ENCODE assay signal across 8 cellular contexts in genomic region chr1:169586395-169587255, GRCh38. TPM values are rescaled to one million over a fixed set of nuclear protein-coding genes. Genes with fewer than 3 reads are reported as not detected.
A peak's percentile ranks its signal among the peaks of the same experiment; 100 is the strongest.
DNase-seq lines count a peak whose midpoint lies in the region; ATAC-seq, FAIRE-seq and TF ChIP-seq lines count a peak whose summit lies in the region.

F5 (minus strand) TSS chr1:169586481; CDS start chr1:169586386, 95 bp downstream.

- DNase-seq in A673 (ENCODE audit: low spot score) (peak; percentile 73), NCI-H345 treated with DMSO at 0.1 percent for 48 hours (lab: John Stamatoyannopoulos, UW; ENCODE audit: unreplicated experiment) (peak; percentile 23), coronary artery (ENCODE audit: low spot score) (no peak), HepG2 (ENCODE audit: low spot score) (peak; percentile 92)
- DNase-seq in activated CD4-positive, alpha-beta T cell treated with anti-CD3 and anti-CD28 coated beads, Interleukin-2, amount 10 ng/mL, durations not matched to agents 7 days and 5 days: peak; percentile 86
- DNase-seq in stimulated activated CD4-positive, alpha-beta T cell treated with anti-CD3 and anti-CD28 coated beads, Interleukin-2, amount 100 ng/mL, for 4 hours (ENCODE audit: low read depth): peak; percentile 79

- peak in 1 of 2 experiments; percentile 57; a peak in 2 of 4 replicates for TF ChIP-seq EP300 in HepG2 (IDR thresholded peaks at IDR 0.05; ENCODE audit: low read depth in 2 of 2, low read length in 2 of 2)
- 0 out of 2 replicates have a peak, but pooled peaks have one; percentile 45 for TF ChIP-seq EP300 in HepG2 (CRISPR knock-in tag; IDR thresholded peaks at IDR 0.05; ENCODE audit: borderline replicate concordance)

- ATAC-seq in GM18517 (IDR thresholded peaks at IDR 0.05; ENCODE audit: unreplicated experiment): peak; percentile 88
- ATAC-seq in HG03060 (IDR thresholded peaks at IDR 0.05; ENCODE audit: low read depth, unreplicated experiment): peak; percentile 78
- ATAC-seq in HepG2: peak; percentile 96

- H3K27ac Mint-ChIP-seq in activated CD4-positive, alpha-beta T cell treated with anti-CD3 and anti-CD28 coated beads, Interleukin-2, amount 10 ng/mL, durations not matched to agents 7 days and 5 days: peak within 1 kb of the TSS; percentile 92

- H3K79me2 ChIP-seq in HepG2 (ENCODE audit: insufficient read depth, low read length): peaks cover 47% of the 10 kb centered on the region

- H3K4me1 ChIP-seq in A673 (ENCODE audit: insufficient read depth, low read length, poor library complexity, severe bottlenecking): no peaks in the 10 kb centered on the region
- peaks cover 57% of the 10 kb centered on the region for H3K4me1 ChIP-seq in HepG2 (ENCODE audit: insufficient read depth, low read length)

- H3K9me3 ChIP-seq in A673 (ENCODE audit: low read depth, low read length, poor library complexity, severe bottlenecking) (no peaks in the 10 kb centered on the region), HepG2 (ENCODE audit: low read length) (no peaks in the 10 kb centered on the region)

- TF ChIP-seq CTCF in A673 (conservative IDR thresholded peaks at IDR 0.05; ENCODE audit: low read depth, low read length): peak; percentile 62
- TF ChIP-seq CTCF in coronary artery (IDR thresholded peaks at IDR 0.05): no peak
- peak; percentile 90 for TF ChIP-seq CTCF in HepG2 (CRISPR knock-in tag; IDR thresholded peaks at IDR 0.05)

- H3K9me3 Mint-ChIP-seq in activated CD4-positive, alpha-beta T cell treated with anti-CD3 and anti-CD28 coated beads, Interleukin-2, amount 10 ng/mL, durations not matched to agents 7 days and 5 days: no peaks in the 10 kb centered on the region

- CTCF ChIA-PET in A673 (lab: Charles Lee) (interaction anchor here (0.6 to 1.0 kb wide), 4 partner anchors 9 to 223 kb away, joined by 3 to 4 read pairs (median 3); no protein-coding TSS in a partner anchor), HepG2 (lab: Yijun Ruan, JAX; ENCODE audit: low intra/inter-chr PET ratio, low total read pairs) (interaction anchor here (1.7 kb wide), 1 partner anchor 125 kb away, joined by 6 read pairs; the partner anchor contains the start of gene SELL)
- CTCF ChIA-PET in activated CD4-positive, alpha-beta T cell treated with anti-CD3 and anti-CD28 coated beads, Interleukin-2, amount 10 ng/mL, durations not matched to agents 7 days and 5 days (lab: Charles Lee): interaction anchor here (0.6 to 2.3 kb wide), 20 partner anchors 10 to 1238 kb away, joined by 3 to 24 read pairs (median 4); partner anchors contain the start of gene SCYL3

- H2AFZ ChIP-seq in HepG2 (ENCODE audit: low read length): peak within 1 kb of the TSS; percentile 55

- H3K36me3 Mint-ChIP-seq in activated CD4-positive, alpha-beta T cell treated with anti-CD3 and anti-CD28 coated beads, Interleukin-2, amount 10 ng/mL, durations not matched to agents 7 days and 5 days (ENCODE audit: low read depth): no peaks in the 10 kb centered on the region

- H3K4me1 Mint-ChIP-seq in activated CD4-positive, alpha-beta T cell treated with anti-CD3 and anti-CD28 coated beads, Interleukin-2, amount 10 ng/mL, durations not matched to agents 7 days and 5 days: peaks cover 70% of the 10 kb centered on the region

- intact Hi-C loops in A673 (cut with micrococcal nuclease; ENCODE audit: unreplicated experiment): no loop called here
- intact Hi-C loops in HepG2 (cut with micrococcal nuclease; ENCODE audit: unreplicated experiment): loop anchor here (1.0 to 5.0 kb wide), 4 partner anchors 14 to 306 kb away; partner anchors contain the start of gene SCYL3

- no peaks in the 10 kb centered on the region for H3K27me3 Mint-ChIP-seq in activated CD4-positive, alpha-beta T cell treated with anti-CD3 and anti-CD28 coated beads, Interleukin-2, amount 10 ng/mL, durations not matched to agents 7 days and 5 days

- H3K4me3 Mint-ChIP-seq in activated CD4-positive, alpha-beta T cell treated with anti-CD3 and anti-CD28 coated beads, Interleukin-2, amount 10 ng/mL, durations not matched to agents 7 days and 5 days: peak within 1 kb of the TSS; percentile 89

- peak within 1 kb of the TSS; percentile 98 for H3K4me2 ChIP-seq in HepG2 (ENCODE audit: low read depth, low read length)

- no peaks in the 10 kb centered on the region for H4K20me1 ChIP-seq in HepG2 (ENCODE audit: insufficient read depth, low read length)

- peak within 1 kb of the TSS; percentile 98 for H3K9ac ChIP-seq in HepG2 (ENCODE audit: insufficient read depth, low read depth, low read length)

- WGBS in HepG2 (ENCODE audit: low lambda C conversion rate): 0% methylated on average over 3 of the region's 15 CpGs

- FAIRE-seq in HepG2 (lab: Jason Lieb, UNC): peak; percentile 90

- POLR2A ChIA-PET in A673 (lab: Charles Lee; ENCODE audit: low non-redundant PET) (no interaction called here), HepG2 (lab: Yijun Ruan, JAX) (interaction anchor here (0.8 to 2.2 kb wide), 20 partner anchors 9 to 1361 kb away, joined by 3 to 60 read pairs (median 4); partner anchors contain the start of genes METTL18, SCYL3, SFT2D2 and SLC19A2)
- POLR2A ChIA-PET in activated CD4-positive, alpha-beta T cell treated with anti-CD3 and anti-CD28 coated beads, Interleukin-2, amount 10 ng/mL, durations not matched to agents 7 days and 5 days (lab: Charles Lee): interaction anchor here (0.5 to 1.5 kb wide), 4 partner anchors 33 to 117 kb away, joined by 3 to 10 read pairs (median 4); no protein-coding TSS in a partner anchor

- H3K36me3 ChIP-seq in A673 (ENCODE audit: insufficient read depth, low read length, poor library complexity, severe bottlenecking) (no peaks in the 10 kb centered on the region), HepG2 (replicated peaks in 1 of 2; ENCODE audit: control insufficient read depth in 1 of 2, insufficient read depth in 2 of 2, low read length in 2 of 2) (no peaks in the 10 kb centered on the region; a peak in 2 of 5 replicates)

- H3K4me3 ChIP-seq in A673 (ENCODE audit: low read depth, low read length, poor library complexity, severe bottlenecking) (no peak within 1 kb of the TSS), coronary artery (peak within 1 kb of the TSS; percentile 60), HepG2 (replicated peaks in 1 of 3; ENCODE audit: insufficient read depth in 1 of 3, low read depth in 2 of 3, low read length in 3 of 3) (peak within 1 kb of the TSS; percentile 84 to 98 (median 98))

- in situ Hi-C loops in HepG2 (cut with HindIII; ENCODE audit: extremely low pct_ligation_motif_present, low pct_unique_long_range_greater_than_20kb): no loop called here

- TF ChIP-seq RAD21 in HepG2 (CRISPR knock-in tag; IDR thresholded peaks at IDR 0.05): peak; percentile 81

- no TSS peak for BruUV-seq in A673 (replicated peaks; lab: Mats Ljungman, UMichigan)
- TSS peak; percentile 88 for BruUV-seq in HepG2 (replicated peaks; lab: Mats Ljungman, UMichigan)

- TF ChIP-seq POLR2A in HepG2 (IDR thresholded peaks at IDR 0.05; ENCODE audit: insufficient read depth in 1 of 2, low read depth in 2 of 2, low read length in 2 of 2): peak; percentile 94 to 95

- H3K27ac ChIP-seq in A673 (ENCODE audit: low read depth, low read length, poor library complexity, severe bottlenecking) (no peak within 1 kb of the TSS), coronary artery (no peak within 1 kb of the TSS), HepG2 (ENCODE audit: extremely low read length, insufficient read depth, low read length) (peak within 1 kb of the TSS; percentile 95)

- peaks cover 73% of the 10 kb centered on the region for H3K27me3 ChIP-seq in A673 (replicated peaks; ENCODE audit: insufficient read depth, low read depth, low read length, poor library complexity)
- H3K27me3 ChIP-seq in HepG2 (ENCODE audit: control insufficient read depth in 1 of 2, insufficient read depth in 2 of 2, low read length in 2 of 2): no peaks in the 10 kb centered on the region; a peak in 1 of 5 replicates

TF ChIP-seq in HepG2, 621 proteins besides CTCF, POLR2A, EP300 and RAD21 (continues in another document):
- TF ChIP-seq MYC (CRISPR knock-in tag; IDR thresholded peaks at IDR 0.05; ENCODE audit: borderline replicate concordance) (peak; percentile 72; the same call in 1 of the 2 replicates), RFX1 (IDR thresholded peaks at IDR 0.05) (no peak), PHF8 (CRISPR knock-in tag; IDR thresholded peaks at IDR 0.05) (peak; percentile 66; the same call in 1 of the 2 replicates), RCOR2 (CRISPR knock-in tag; IDR thresholded peaks at IDR 0.05) (peak; percentile 79), ZNF3 (CRISPR knock-in tag; IDR thresholded peaks at IDR 0.05) (no peak), ZNF772 (CRISPR knock-in tag; IDR thresholded peaks at IDR 0.05) (peak; percentile 20; the same call in 1 of the 2 replicates), ZBTB20 (CRISPR knock-in tag; IDR thresholded peaks at IDR 0.05; ENCODE audit: borderline replicate concordance, low read depth) (peak; percentile 86; the same call in 1 of the 2 replicates), SRSF1 (optimal IDR thresholded peaks at IDR 0.05; ENCODE audit: low read depth, low read length) (peak; percentile 79)

RNA-seq across cellular contexts. Expression of gene F5, which starts in this region (rescaled TPM):
- total RNA-seq in A673 (2021) (not detected in 2 replicates), HepG2 (2016; rRNA removed; fragmentation: Illumina TruSeq; extraction: Trizol) (38.3 and 38.5 TPM in 2 replicates)
- total RNA-seq in activated CD4-positive, alpha-beta T cell treated with anti-CD3 and anti-CD28 coated beads, Interleukin-2, amount 10 ng/mL, durations not matched to agents 7 days and 5 days: 10 to 100 TPM; 12.2 to 15.7 TPM
- total RNA-seq in HepG2 (2016; cell fraction: cytosol; rRNA removed; fragmentation: Illumina TruSeq; extraction: Trizol; ENCODE audit: low read depth): 6.6 and 9.4 TPM in 2 replicates
- 33.8 and 35.2 TPM in 2 replicates for total RNA-seq in HepG2 (2016; cell fraction: insoluble cytoplasmic fraction; rRNA removed; fragmentation: Illumina TruSeq; extraction: Trizol)
- total RNA-seq in HepG2 (2016; cell fraction: membrane; rRNA removed; fragmentation: Illumina TruSeq; extraction: Trizol): 11.9 and 15.3 TPM in 2 replicates
- total RNA-seq in HepG2 (2016; cell fraction: nucleus; rRNA removed; fragmentation: Illumina TruSeq; extraction: Trizol): 102 and 119 TPM in 2 replicates
- 64.0 and 65.5 TPM in 2 replicates for polyA plus RNA-seq in HepG2 (2011; rRNA removed)
- polyA plus RNA-seq in HepG2 (2011; cell fraction: cytosol; rRNA removed): 20.1 and 37.4 TPM in 2 replicates
- polyA plus RNA-seq in HepG2 (2011; cell fraction: nucleus; rRNA removed): 61.3 and 88.6 TPM in 2 replicates
- polyA plus RNA-seq in HepG2 (2012): 145 and 175 TPM in 2 replicates
- polyA plus RNA-seq in HepG2 (2016; cell fraction: cytosol; fragmentation: Illumina TruSeq; extraction: Trizol; ENCODE audit: low read depth): 5.8 and 7.1 TPM in 2 replicates
- polyA plus RNA-seq in HepG2 (2016; cell fraction: insoluble cytoplasmic fraction; fragmentation: Illumina TruSeq; extraction: Trizol; ENCODE audit: low read depth): 50.8 and 58.7 TPM in 2 replicates
- polyA plus RNA-seq in HepG2 (2016; cell fraction: membrane; fragmentation: Illumina TruSeq; extraction: Trizol; ENCODE audit: low read depth): 13.1 and 13.9 TPM in 2 replicates
- 177 and 188 TPM in 2 replicates for polyA plus RNA-seq in HepG2 (2016; cell fraction: nucleus; fragmentation: Illumina TruSeq; extraction: Trizol; ENCODE audit: insufficient read depth, low read depth)
- 0.02 and 35.4 TPM in 2 replicates for polyA minus RNA-seq in HepG2 (2011; rRNA and poly(A)+ RNA removed; ENCODE audit: low replicate concordance)
- polyA minus RNA-seq in HepG2 (2011; cell fraction: cytosol; rRNA and poly(A)+ RNA removed): 46.0 and 76.1 TPM in 2 replicates
- 133 and 175 TPM in 2 replicates for polyA minus RNA-seq in HepG2 (2011; cell fraction: nucleus; rRNA and poly(A)+ RNA removed)

Comparison
In these comparisons a context has a peak if more than half of its experiments do, and no peak if none do; other contexts are left out.
1. Peak in DNase-seq in A673; RNA of the gene not detected or under 1 TPM.